Comparison of ENCODE assay signal across 2 cellular contexts in the genomic region with DNA sequence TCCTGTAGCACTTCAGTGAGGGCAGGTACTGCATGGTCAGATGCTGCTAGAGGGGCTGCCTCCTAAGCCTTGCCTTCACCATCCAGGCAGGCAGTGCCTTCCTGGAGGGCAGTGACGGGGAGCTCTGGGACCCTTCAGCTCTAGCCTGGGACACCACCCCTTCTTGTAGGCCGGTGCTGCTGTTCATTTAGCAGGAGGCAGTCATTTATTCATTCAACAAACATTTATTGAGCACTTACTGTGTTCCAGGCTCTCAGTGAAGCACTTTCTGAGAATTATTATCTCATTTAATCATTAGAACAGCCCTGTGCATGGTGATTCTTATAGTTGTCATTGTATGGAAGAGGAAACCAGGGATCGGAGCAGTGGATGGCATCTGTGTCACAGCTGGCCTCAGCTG.
TF ChIP-seq lines count a peak whose summit lies in the region.

No MANE protein-coding gene starts in this region.

TF ChIP-seq in WTC11, 78 proteins besides CTCF, POLR2A, EP300 and RAD21:
- TF ChIP-seq SOX15 (CRISPR knock-in tag; IDR thresholded peaks at IDR 0.05) (no peak), NR1H2 (CRISPR knock-in tag; IDR thresholded peaks at IDR 0.05) (no peak), JUN (CRISPR knock-in tag; IDR thresholded peaks at IDR 0.05) (no peak), ETV6 (CRISPR knock-in tag; IDR thresholded peaks at IDR 0.05) (no peak), GTF2I (CRISPR knock-in tag; conservative IDR thresholded peaks at IDR 0.05) (no peak), IRF2 (CRISPR knock-in tag; IDR thresholded peaks at IDR 0.05; ENCODE audit: borderline replicate concordance, low read depth) (no peak), ZNF416 (CRISPR knock-in tag; IDR thresholded peaks at IDR 0.05) (no peak), FOXP1 (CRISPR knock-in tag; IDR thresholded peaks at IDR 0.05; ENCODE audit: borderline replicate concordance) (no peak), GRHL2 (CRISPR knock-in tag; IDR thresholded peaks at IDR 0.05; ENCODE audit: insufficient replicate concordance, severe bottlenecking) (no peak)
- TF ChIP-seq, protein P1, sequence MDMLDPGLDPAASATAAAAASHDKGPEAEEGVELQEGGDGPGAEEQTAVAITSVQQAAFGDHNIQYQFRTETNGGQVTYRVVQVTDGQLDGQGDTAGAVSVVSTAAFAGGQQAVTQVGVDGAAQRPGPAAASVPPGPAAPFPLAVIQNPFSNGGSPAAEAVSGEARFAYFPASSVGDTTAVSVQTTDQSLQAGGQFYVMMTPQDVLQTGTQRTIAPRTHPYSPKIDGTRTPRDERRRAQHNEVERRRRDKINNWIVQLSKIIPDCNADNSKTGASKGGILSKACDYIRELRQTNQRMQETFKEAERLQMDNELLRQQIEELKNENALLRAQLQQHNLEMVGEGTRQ (CRISPR knock-in tag; IDR thresholded peaks at IDR 0.05): no peak
- TF ChIP-seq, protein P2, sequence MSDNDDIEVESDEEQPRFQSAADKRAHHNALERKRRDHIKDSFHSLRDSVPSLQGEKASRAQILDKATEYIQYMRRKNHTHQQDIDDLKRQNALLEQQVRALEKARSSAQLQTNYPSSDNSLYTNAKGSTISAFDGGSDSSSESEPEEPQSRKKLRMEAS (CRISPR knock-in tag; IDR thresholded peaks at IDR 0.05): no peak
- TF ChIP-seq, protein P3, sequence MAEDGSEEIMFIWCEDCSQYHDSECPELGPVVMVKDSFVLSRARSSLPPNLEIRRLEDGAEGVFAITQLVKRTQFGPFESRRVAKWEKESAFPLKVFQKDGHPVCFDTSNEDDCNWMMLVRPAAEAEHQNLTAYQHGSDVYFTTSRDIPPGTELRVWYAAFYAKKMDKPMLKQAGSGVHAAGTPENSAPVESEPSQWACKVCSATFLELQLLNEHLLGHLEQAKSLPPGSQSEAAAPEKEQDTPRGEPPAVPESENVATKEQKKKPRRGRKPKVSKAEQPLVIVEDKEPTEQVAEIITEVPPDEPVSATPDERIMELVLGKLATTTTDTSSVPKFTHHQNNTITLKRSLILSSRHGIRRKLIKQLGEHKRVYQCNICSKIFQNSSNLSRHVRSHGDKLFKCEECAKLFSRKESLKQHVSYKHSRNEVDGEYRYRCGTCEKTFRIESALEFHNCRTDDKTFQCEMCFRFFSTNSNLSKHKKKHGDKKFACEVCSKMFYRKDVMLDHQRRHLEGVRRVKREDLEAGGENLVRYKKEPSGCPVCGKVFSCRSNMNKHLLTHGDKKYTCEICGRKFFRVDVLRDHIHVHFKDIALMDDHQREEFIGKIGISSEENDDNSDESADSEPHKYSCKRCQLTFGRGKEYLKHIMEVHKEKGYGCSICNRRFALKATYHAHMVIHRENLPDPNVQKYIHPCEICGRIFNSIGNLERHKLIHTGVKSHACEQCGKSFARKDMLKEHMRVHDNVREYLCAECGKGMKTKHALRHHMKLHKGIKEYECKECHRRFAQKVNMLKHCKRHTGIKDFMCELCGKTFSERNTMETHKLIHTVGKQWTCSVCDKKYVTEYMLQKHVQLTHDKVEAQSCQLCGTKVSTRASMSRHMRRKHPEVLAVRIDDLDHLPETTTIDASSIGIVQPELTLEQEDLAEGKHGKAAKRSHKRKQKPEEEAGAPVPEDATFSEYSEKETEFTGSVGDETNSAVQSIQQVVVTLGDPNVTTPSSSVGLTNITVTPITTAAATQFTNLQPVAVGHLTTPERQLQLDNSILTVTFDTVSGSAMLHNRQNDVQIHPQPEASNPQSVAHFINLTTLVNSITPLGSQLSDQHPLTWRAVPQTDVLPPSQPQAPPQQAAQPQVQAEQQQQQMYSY (CRISPR knock-in tag; IDR thresholded peaks at IDR 0.05): no peak
- TF ChIP-seq, protein P4, sequence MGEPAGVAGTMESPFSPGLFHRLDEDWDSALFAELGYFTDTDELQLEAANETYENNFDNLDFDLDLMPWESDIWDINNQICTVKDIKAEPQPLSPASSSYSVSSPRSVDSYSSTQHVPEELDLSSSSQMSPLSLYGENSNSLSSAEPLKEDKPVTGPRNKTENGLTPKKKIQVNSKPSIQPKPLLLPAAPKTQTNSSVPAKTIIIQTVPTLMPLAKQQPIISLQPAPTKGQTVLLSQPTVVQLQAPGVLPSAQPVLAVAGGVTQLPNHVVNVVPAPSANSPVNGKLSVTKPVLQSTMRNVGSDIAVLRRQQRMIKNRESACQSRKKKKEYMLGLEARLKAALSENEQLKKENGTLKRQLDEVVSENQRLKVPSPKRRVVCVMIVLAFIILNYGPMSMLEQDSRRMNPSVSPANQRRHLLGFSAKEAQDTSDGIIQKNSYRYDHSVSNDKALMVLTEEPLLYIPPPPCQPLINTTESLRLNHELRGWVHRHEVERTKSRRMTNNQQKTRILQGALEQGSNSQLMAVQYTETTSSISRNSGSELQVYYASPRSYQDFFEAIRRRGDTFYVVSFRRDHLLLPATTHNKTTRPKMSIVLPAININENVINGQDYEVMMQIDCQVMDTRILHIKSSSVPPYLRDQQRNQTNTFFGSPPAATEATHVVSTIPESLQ (CRISPR knock-in tag; IDR thresholded peaks at IDR 0.05): no peak
- TF ChIP-seq, protein P5, sequence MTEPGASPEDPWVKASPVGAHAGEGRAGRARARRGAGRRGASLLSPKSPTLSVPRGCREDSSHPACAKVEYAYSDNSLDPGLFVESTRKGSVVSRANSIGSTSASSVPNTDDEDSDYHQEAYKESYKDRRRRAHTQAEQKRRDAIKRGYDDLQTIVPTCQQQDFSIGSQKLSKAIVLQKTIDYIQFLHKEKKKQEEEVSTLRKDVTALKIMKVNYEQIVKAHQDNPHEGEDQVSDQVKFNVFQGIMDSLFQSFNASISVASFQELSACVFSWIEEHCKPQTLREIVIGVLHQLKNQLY (CRISPR knock-in tag; IDR thresholded peaks at IDR 0.05): no peak
- TF ChIP-seq, protein P6, sequence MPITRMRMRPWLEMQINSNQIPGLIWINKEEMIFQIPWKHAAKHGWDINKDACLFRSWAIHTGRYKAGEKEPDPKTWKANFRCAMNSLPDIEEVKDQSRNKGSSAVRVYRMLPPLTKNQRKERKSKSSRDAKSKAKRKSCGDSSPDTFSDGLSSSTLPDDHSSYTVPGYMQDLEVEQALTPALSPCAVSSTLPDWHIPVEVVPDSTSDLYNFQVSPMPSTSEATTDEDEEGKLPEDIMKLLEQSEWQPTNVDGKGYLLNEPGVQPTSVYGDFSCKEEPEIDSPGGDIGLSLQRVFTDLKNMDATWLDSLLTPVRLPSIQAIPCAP (CRISPR knock-in tag; IDR thresholded peaks at IDR 0.05): no peak
- TF ChIP-seq, protein P7, sequence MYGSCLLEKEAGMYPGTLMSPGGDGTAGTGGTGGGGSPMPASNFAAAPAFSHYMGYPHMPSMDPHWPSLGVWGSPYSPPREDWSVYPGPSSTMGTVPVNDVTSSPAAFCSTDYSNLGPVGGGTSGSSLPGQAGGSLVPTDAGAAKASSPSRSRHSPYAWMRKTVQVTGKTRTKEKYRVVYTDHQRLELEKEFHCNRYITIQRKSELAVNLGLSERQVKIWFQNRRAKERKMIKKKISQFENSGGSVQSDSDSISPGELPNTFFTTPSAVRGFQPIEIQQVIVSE (CRISPR knock-in tag; IDR thresholded peaks at IDR 0.05; ENCODE audit: borderline replicate concordance): no peak

TF ChIP-seq in H1, 55 proteins besides CTCF, POLR2A, EP300 and RAD21:
- no peak for TF ChIP-seq SP4 (IDR thresholded peaks at IDR 0.05; ENCODE audit: low read length)
- no peak for TF ChIP-seq EZH2 (IDR thresholded peaks at IDR 0.05; ENCODE audit: low read depth, low read length, severe bottlenecking)
- no peak for TF ChIP-seq JUN (IDR thresholded peaks at IDR 0.05; ENCODE audit: low read depth, low read length)
- no peak for TF ChIP-seq SIRT6 (IDR thresholded peaks at IDR 0.05; ENCODE audit: low read length)
- TF ChIP-seq RNF2 (IDR thresholded peaks at IDR 0.05; ENCODE audit: borderline replicate concordance, low read depth, low read length, missing control alignments, poor library complexity, severe bottlenecking): no peak
- no peak for TF ChIP-seq ASH2L (IDR thresholded peaks at IDR 0.05; ENCODE audit: low read length)
- TF ChIP-seq, protein P8, sequence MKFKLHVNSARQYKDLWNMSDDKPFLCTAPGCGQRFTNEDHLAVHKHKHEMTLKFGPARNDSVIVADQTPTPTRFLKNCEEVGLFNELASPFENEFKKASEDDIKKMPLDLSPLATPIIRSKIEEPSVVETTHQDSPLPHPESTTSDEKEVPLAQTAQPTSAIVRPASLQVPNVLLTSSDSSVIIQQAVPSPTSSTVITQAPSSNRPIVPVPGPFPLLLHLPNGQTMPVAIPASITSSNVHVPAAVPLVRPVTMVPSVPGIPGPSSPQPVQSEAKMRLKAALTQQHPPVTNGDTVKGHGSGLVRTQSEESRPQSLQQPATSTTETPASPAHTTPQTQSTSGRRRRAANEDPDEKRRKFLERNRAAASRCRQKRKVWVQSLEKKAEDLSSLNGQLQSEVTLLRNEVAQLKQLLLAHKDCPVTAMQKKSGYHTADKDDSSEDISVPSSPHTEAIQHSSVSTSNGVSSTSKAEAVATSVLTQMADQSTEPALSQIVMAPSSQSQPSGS (IDR thresholded peaks at IDR 0.05; ENCODE audit: low read length): no peak
- TF ChIP-seq, protein P1 (IDR thresholded peaks at IDR 0.05; ENCODE audit: low read length): no peak
- TF ChIP-seq TBP (IDR thresholded peaks at IDR 0.05; ENCODE audit: low read depth, low read length): no peak
- TF ChIP-seq CHD2 (IDR thresholded peaks at IDR 0.05; ENCODE audit: low read length): no peak
- TF ChIP-seq CHD1 (IDR thresholded peaks at IDR 0.05; ENCODE audit: low read depth, low read length): no peak
- TF ChIP-seq RFX5 (IDR thresholded peaks at IDR 0.05; ENCODE audit: borderline replicate concordance, low read depth, low read length): no peak
- TF ChIP-seq SP1 (IDR thresholded peaks at IDR 0.05; ENCODE audit: low read depth, low read length): no peak
- TF ChIP-seq HDAC6 (IDR thresholded peaks at IDR 0.05; ENCODE audit: low read depth, low read length): no peak
- TF ChIP-seq TAF7 (optimal IDR thresholded peaks at IDR 0.05; ENCODE audit: borderline replicate concordance, low read depth, low read length): no peak
- no peak for TF ChIP-seq ZNF274 (IDR thresholded peaks at IDR 0.05; ENCODE audit: borderline replicate concordance, extremely low read depth, low read length)
- TF ChIP-seq HDAC2 (IDR thresholded peaks at IDR 0.05; ENCODE audit: borderline replicate concordance in 1 of 2, low read depth in 2 of 2, low read length in 2 of 2): no peak
- no peak for TF ChIP-seq BACH1 (IDR thresholded peaks at IDR 0.05; ENCODE audit: low read length)
- no peak for TF ChIP-seq CBX5 (IDR thresholded peaks at IDR 0.05; ENCODE audit: low read depth, low read length)
